8 cellular contexts compared by ENCODE assay signal in the genomic region with DNA sequence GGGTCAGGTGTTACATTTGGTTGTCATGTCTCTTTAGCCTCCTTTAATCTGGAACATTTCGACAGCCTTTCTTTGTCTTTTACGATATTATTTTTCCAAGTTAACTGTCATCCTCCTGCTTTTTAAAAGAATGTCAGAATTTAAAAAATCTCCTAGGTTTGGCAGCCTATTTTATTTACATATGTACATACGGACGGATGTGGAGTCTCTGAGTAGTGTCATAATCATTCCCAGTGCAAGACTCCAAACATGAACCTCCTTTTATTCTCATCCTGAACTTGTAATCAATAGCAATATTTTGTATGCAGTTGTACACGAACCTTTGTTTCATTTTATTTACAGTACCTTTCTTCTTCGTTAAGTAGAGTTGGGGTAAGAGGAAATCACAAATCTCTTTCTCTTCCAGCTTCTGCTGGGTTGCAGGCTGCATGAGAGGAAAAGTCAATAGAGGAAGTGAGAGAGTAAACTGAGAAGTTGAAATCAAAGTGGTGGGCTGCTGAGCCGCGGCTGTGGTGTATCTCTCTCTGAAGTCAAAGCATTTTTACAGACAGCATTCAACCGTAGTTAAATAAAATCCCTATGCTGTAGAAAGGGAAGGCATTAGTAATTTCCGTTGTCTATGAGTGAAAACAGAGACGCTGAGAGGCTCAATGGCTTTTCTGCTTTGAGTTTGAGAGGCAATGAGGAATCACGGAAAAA. TPM values are rescaled to one million over a fixed set of nuclear protein-coding genes. Genes with fewer than 3 reads are reported as not detected.
A peak's percentile ranks its signal among the peaks of the same experiment; 100 is the strongest.
DNase-seq lines count a peak whose midpoint lies in the region; ATAC-seq and TF ChIP-seq lines count a peak whose summit lies in the region.

No MANE protein-coding gene starts in this region.

- H3K27ac Mint-ChIP-seq in CD8-positive, alpha-beta memory T cell: peak overlapping the region in 7 of 8 donors; percentile 29 to 89 (median 79)
- H3K27ac Mint-ChIP-seq in natural killer cell: peak overlapping the region in 1 of 2 donors; percentile 66

- CTCF ChIA-PET in CD8-positive, alpha-beta memory T cell (lab: Charles Lee): no interaction called here

- POLR2A ChIA-PET in CD8-positive, alpha-beta memory T cell (lab: Charles Lee): no interaction called here

- H3K9me3 Mint-ChIP-seq in CD8-positive, alpha-beta memory T cell: peaks cover 0 to 1% (median 0%) of the 10 kb centered on the region in 5 donors
- H3K9me3 Mint-ChIP-seq in natural killer cell: no peaks in the 10 kb centered on the region

- TF ChIP-seq CTCF in natural killer cell (IDR thresholded peaks at IDR 0.05): no peak

- peaks cover 18 to 26% (median 24%) of the 10 kb centered on the region in 3 donors for H3K4me1 Mint-ChIP-seq in CD8-positive, alpha-beta memory T cell
- peaks cover 11 to 16% of the 10 kb centered on the region in 2 donors for H3K4me1 Mint-ChIP-seq in natural killer cell

- H3K27ac ChIP-seq in CD8-positive, alpha-beta memory T cell (ENCODE audit: low read depth, low read length): no peak overlapping the region

- no peaks in the 10 kb centered on the region for H3K36me3 ChIP-seq in CD8-positive, alpha-beta memory T cell (ENCODE audit: insufficient read depth, low read length)

- peak in 3 of 5 donors; percentile 28 to 39 (median 38) for DNase-seq in CD8-positive, alpha-beta memory T cell
- peak; percentile 60 for DNase-seq in SIG-M5 (lab: John Stamatoyannopoulos, UW)
- DNase-seq in natural killer cell: no peak
- no peak for DNase-seq in D341Med (ENCODE audit: low spot score)
- DNase-seq in NCI-H187 treated with DMSO at 0.1 percent for 48 hours (lab: John Stamatoyannopoulos, UW): no peak
- no peak for DNase-seq in NCI-H2196 treated with DMSO at 0.1 percent for 48 hours (lab: John Stamatoyannopoulos, UW; ENCODE audit: unreplicated experiment)

- intact Hi-C loops in natural killer cell (cut with micrococcal nuclease): no loop called here

- peak overlapping the region in 5 of 7 donors; percentile 57 to 67 (median 64) for H3K4me3 Mint-ChIP-seq in CD8-positive, alpha-beta memory T cell
- H3K4me3 Mint-ChIP-seq in natural killer cell: peak overlapping the region; percentile 14

- H3K4me1 ChIP-seq in CD8-positive, alpha-beta memory T cell (ENCODE audit: insufficient read depth, low read length): peaks cover 9% of the 10 kb centered on the region

- ATAC-seq in GM19043 (IDR thresholded peaks at IDR 0.05; ENCODE audit: low read depth, unreplicated experiment) (peak; percentile 97), HG03095 (IDR thresholded peaks at IDR 0.05; ENCODE audit: unreplicated experiment) (peak; percentile 89), natural killer cell (peak in 1 of 3 donors; percentile 45)

- no peaks in the 10 kb centered on the region for H3K9me3 ChIP-seq in CD8-positive, alpha-beta memory T cell (ENCODE audit: low read length)

- H3K36me3 Mint-ChIP-seq in CD8-positive, alpha-beta memory T cell: no peaks in the 10 kb centered on the region
- no peaks in the 10 kb centered on the region for H3K36me3 Mint-ChIP-seq in natural killer cell

- peaks cover 0 to 1% of the 10 kb centered on the region in 2 donors for H3K27me3 Mint-ChIP-seq in CD8-positive, alpha-beta memory T cell
- H3K27me3 Mint-ChIP-seq in natural killer cell (ENCODE audit: low read depth in 2 of 2): peaks cover 0 to 3% of the 10 kb centered on the region in 2 donors

- H3K4me3 ChIP-seq in CD8-positive, alpha-beta memory T cell (ENCODE audit: low read length): peak overlapping the region; percentile 34

- no peaks in the 10 kb centered on the region for H3K27me3 ChIP-seq in CD8-positive, alpha-beta memory T cell (ENCODE audit: insufficient read depth, low read length, poor library complexity, severe bottlenecking)

RNA-seq across cellular contexts. Expression of gene RPS6KA3, which starts 53.9 kb away (rescaled TPM):
- total RNA-seq in CD8-positive, alpha-beta memory T cell: 10 to 100 TPM; 70.1 to 72.7 TPM
- 59.7 TPM for polyA plus RNA-seq in CD8-positive, alpha-beta memory T cell
- total RNA-seq in natural killer cell: 10 to 100 TPM; 62.1 to 82.9 (median 79.4) TPM

Comparison
In these comparisons a context has a peak if more than half of its experiments do, and no peak if none do; other contexts are left out.
1. DNase-seq: peak in CD8-positive, alpha-beta memory T cell (3 of 5) and SIG-M5 (single experiment); none in natural killer cell (single experiment), D341Med (single experiment), NCI-H187 treated with DMSO at 0.1 percent for 48 hours (single experiment) and NCI-H2196 treated with DMSO at 0.1 percent for 48 hours (single experiment).